12 cellular contexts compared by ENCODE assay signal in genomic region chr20:36821964-36822437, GRCh38. TPM values are rescaled to one million over a fixed set of nuclear protein-coding genes. Genes with fewer than 3 reads are reported as not detected.
A peak's percentile ranks its signal among the peaks of the same experiment; 100 is the strongest.
DNase-seq lines count a peak whose midpoint lies in the region; ATAC-seq lines count a peak whose summit lies in the region.
"Had no signal": no experiment of that assay in that cellular context is flagged by ENCODE, and none has a peak within 500 bp of the region (broad histone marks: within the 10 kb centered on the region; RNA-seq: fewer than 3 reads in every experiment).

No MANE protein-coding gene starts in this region.

- H3K79me2 ChIP-seq in GM23248 (ENCODE audit: insufficient read depth): peaks cover 37% of the 10 kb centered on the region

- H3F3A ChIP-seq in GM23248 (ENCODE audit: insufficient read depth): peaks cover 4% of the 10 kb centered on the region; the same call in 1 of the 2 replicates

- no peaks in the 10 kb centered on the region for H3K27me3 ChIP-seq in GM23248 (replicated peaks; ENCODE audit: insufficient read depth)
- H3K27me3 ChIP-seq in iPS-20b (ENCODE audit: insufficient read depth, low read length): no peaks in the 10 kb centered on the region
- H3K27me3 ChIP-seq: left lung had no signal

- no peaks in the 10 kb centered on the region; the same call in 1 of the 2 replicates for H3K36me3 ChIP-seq in GM23248 (ENCODE audit: low read depth)
- H3K36me3 ChIP-seq in iPS-20b (ENCODE audit: insufficient read depth, low read depth, low read length): peaks cover 31% of the 10 kb centered on the region
- H3K36me3 ChIP-seq: left lung had no signal

- no peaks in the 10 kb centered on the region for H3K9me3 ChIP-seq in GM23248 (ENCODE audit: low read depth)
- H3K9me3 ChIP-seq in iPS-20b (ENCODE audit: insufficient read depth, low read depth, low read length): no peaks in the 10 kb centered on the region
- H3K9me3 ChIP-seq: left lung had no signal

- in situ Hi-C loops in GM23248 (cut with MboI): no loop called here

- H3K9ac ChIP-seq in GM23248 (no peak overlapping the region), iPS-20b (ENCODE audit: low read depth, low read length) (peak overlapping the region; percentile 48; the same call in 1 of the 2 replicates)

- H4K20me1 ChIP-seq in GM23248 (ENCODE audit: insufficient read depth): no peaks in the 10 kb centered on the region

- DNase-seq in GM23248: peak; percentile 36
- peak in 33 of 58 donors; percentile 16 to 73 (median 36) for DNase-seq in anterior cingulate cortex (lab: John Stamatoyannopoulos, UW)
- peak in 33 of 49 donors; percentile 13 to 67 (median 44) for DNase-seq in substantia nigra (lab: John Stamatoyannopoulos, UW)
- DNase-seq in NCI-H1417 (lab: John Stamatoyannopoulos, UW): no peak
- no peak for DNase-seq in cortex of kidney (lab: John Stamatoyannopoulos, UW)
- DNase-seq in 8988T: no peak
- DNase-seq: DMS79 treated with DMSO at 0.1 percent for 48 hours, left lung, NCI-H748 treated with DMSO at 0.1 percent for 48 hours, retina had no signal

- no peak for ATAC-seq in HG03045 (IDR thresholded peaks at IDR 0.05; ENCODE audit: unreplicated experiment)
- ATAC-seq: left lung had no signal

- H3K4me3 ChIP-seq in GM23248 (no peak overlapping the region), iPS-20b (ENCODE audit: low read length) (no peak overlapping the region)
- H3K4me3 ChIP-seq: left lung had no signal

- no peak overlapping the region for H3K27ac ChIP-seq in GM23248
- H3K27ac ChIP-seq in iPS-20b (ENCODE audit: low read length): peak overlapping the region; percentile 27
- H3K27ac ChIP-seq in substantia nigra (ENCODE audit: low read depth, low read length, poor library complexity, severe bottlenecking): peak overlapping the region; percentile 74
- H3K27ac ChIP-seq: left lung had no signal

- no peak overlapping the region for H2AFZ ChIP-seq in GM23248

- peaks cover 4% of the 10 kb centered on the region; the same call in 1 of the 2 replicates for H3K4me1 ChIP-seq in GM23248 (ENCODE audit: insufficient read depth)
- peaks cover 12% of the 10 kb centered on the region; the same call in 1 of the 2 replicates for H3K4me1 ChIP-seq in iPS-20b (ENCODE audit: insufficient read depth, low read length)

- WGBS in GM23248 (ENCODE audit: low coverage in 1 of 2, low lambda C conversion rate in 2 of 2, missing lambda C conversion rate in 2 of 2), 2 experiments: 47 to 50% methylated on average over 7 of the region's 7 CpGs

- H3K9me2 ChIP-seq in GM23248 (ENCODE audit: insufficient read depth): no peaks in the 10 kb centered on the region

- H3K4me2 ChIP-seq in GM23248 (ENCODE audit: unreplicated experiment): no peak overlapping the region

RNA-seq across cellular contexts. Expression of gene DSN1, which starts 48.4 kb away (rescaled TPM):
- total RNA-seq in GM23248 (2014; rRNA removed; shearing (Covaris generic)): 13.0 and 18.3 TPM in 2 replicates
- 15.6 and 16.3 TPM in 2 replicates for polyA plus RNA-seq in GM23248 (2016; fragmentation: Nextera tagmentation; extraction: Ambion mirVana)

RNA-seq across cellular contexts. Expression of gene TLDC2, which starts 53.9 kb away (rescaled TPM):
- 0.32 and 0.76 TPM in 2 replicates for total RNA-seq in GM23248 (2014; rRNA removed; shearing (Covaris generic))
- polyA plus RNA-seq in GM23248 (2016; fragmentation: Nextera tagmentation; extraction: Ambion mirVana): 0.20 and 0.24 TPM in 2 replicates

Comparison
In these comparisons a context has a peak if more than half of its experiments do, and no peak if none do; other contexts are left out.
1. DNase-seq: peak in GM23248 (single experiment), anterior cingulate cortex (33 of 58) and substantia nigra (33 of 49); none in NCI-H1417 (0 of 3), cortex of kidney (single experiment) and 8988T (single experiment).